In genomic region chr11:123253223-123253622, GRCh38 we compare ENCODE assay signal across 26 cellular contexts. TPM values are rescaled to one million over a fixed set of nuclear protein-coding genes. Genes with fewer than 3 reads are reported as not detected.
"Had no signal": no experiment of that assay in that cellular context is flagged by ENCODE, and none has a peak within 500 bp of the region (broad histone marks: within the 10 kb centered on the region; RNA-seq: fewer than 3 reads in every experiment).

No MANE protein-coding gene starts in this region.

- H3K27ac ChIP-seq: epithelial cell of prostate, gastrocnemius medialis, left ventricle myocardium inferior, lower lobe of right lung, neural progenitor cell, pancreas, right atrium auricular region, sigmoid colon, skin epidermis, suprapubic skin, thyroid gland had no signal

- H3K9me3 Mint-ChIP-seq: dendritic cell treated with granulocyte-macrophage colony-stimulating factor and Interleukin-4, amounts not matched to agents 40 ng/mL and 50 ng/mL, for 4 days; effector memory CD8-positive, alpha-beta T cell; memory B cell; mesothelial cell of epicardium; natural killer cell treated with Interleukin-12 subunit alpha and Interleukin-12 subunit beta and Interleukin-15 and Interleukin-18, amount 100 ng/mL, for 72 hours; type B pancreatic cell had no signal

- H3K4me1 ChIP-seq: left ventricle myocardium inferior, lower lobe of right lung, pancreas, right atrium auricular region, suprapubic skin had no signal

- H3K4me3 Mint-ChIP-seq: dendritic cell treated with granulocyte-macrophage colony-stimulating factor and Interleukin-4, amounts not matched to agents 40 ng/mL and 50 ng/mL, for 4 days; effector memory CD8-positive, alpha-beta T cell; immature natural killer cell; memory B cell; mesothelial cell of epicardium; natural killer cell treated with Interleukin-12 subunit alpha and Interleukin-12 subunit beta and Interleukin-15 and Interleukin-18, amount 100 ng/mL, for 72 hours; neural progenitor cell; type B pancreatic cell had no signal

- H3K4me1 Mint-ChIP-seq: immature natural killer cell, memory B cell had no signal

- DNase-seq: effector memory CD8-positive, alpha-beta T cell; gastrocnemius medialis; immature natural killer cell; left cardiac atrium; left ventricle myocardium inferior; lower lobe of right lung; occipital lobe; pancreas; sigmoid colon; stimulated activated CD4-positive, alpha-beta T cell treated with anti-CD3 and anti-CD28 coated beads, Interleukin-12 subunit alpha, Interleukin-12 subunit beta, amount 100 ng/mL, for 4 hours; stimulated activated naive CD4-positive, alpha-beta T cell treated with Interleukin-2 at 50 U/mL for 16 hours; thyroid gland had no signal

- ATAC-seq: effector memory CD8-positive, alpha-beta T cell; lower lobe of right lung; natural killer cell treated with Interleukin-12 subunit alpha and Interleukin-12 subunit beta and Interleukin-15 and Interleukin-18, amount 100 ng/mL, for 72 hours; pancreas had no signal

- H3K27ac Mint-ChIP-seq: dendritic cell treated with granulocyte-macrophage colony-stimulating factor and Interleukin-4, amounts not matched to agents 40 ng/mL and 50 ng/mL, for 4 days; effector memory CD8-positive, alpha-beta T cell; immature natural killer cell; memory B cell; mesothelial cell of epicardium; natural killer cell treated with Interleukin-12 subunit alpha and Interleukin-12 subunit beta and Interleukin-15 and Interleukin-18, amount 100 ng/mL, for 72 hours; neural progenitor cell; type B pancreatic cell had no signal

- FAIRE-seq: colon, keratinocyte, pancreas, urothelium cell line had no signal

- H3K9ac ChIP-seq: neural progenitor cell had no signal

- H3K9me3 ChIP-seq: esophagus muscularis mucosa, gastrocnemius medialis, left ventricle myocardium inferior, lower lobe of right lung, pancreas, right atrium auricular region, sigmoid colon, suprapubic skin, thyroid gland had no signal

- H3K4me3 ChIP-seq: esophagus muscularis mucosa, gastrocnemius medialis, left ventricle myocardium inferior, lower lobe of right lung, neural progenitor cell, pancreas, right atrium auricular region, sigmoid colon, skin epidermis, suprapubic skin, thyroid gland had no signal

- H3K36me3 ChIP-seq: esophagus muscularis mucosa, gastrocnemius medialis, left ventricle myocardium inferior, lower lobe of right lung, neural progenitor cell, pancreas, right atrium auricular region, sigmoid colon, suprapubic skin, thyroid gland had no signal

- H3K36me3 Mint-ChIP-seq: immature natural killer cell; memory B cell; mesothelial cell of epicardium; natural killer cell treated with Interleukin-12 subunit alpha and Interleukin-12 subunit beta and Interleukin-15 and Interleukin-18, amount 100 ng/mL, for 72 hours; neural progenitor cell; type B pancreatic cell had no signal

RNA-seq across cellular contexts. Expression of gene CLMP, which starts 58.2 kb away (rescaled TPM):
- total RNA-seq: natural killer cell treated with Interleukin-12 subunit alpha and Interleukin-12 subunit beta and Interleukin-15 and Interleukin-18, amount 100 ng/mL, for 72 hours had no signal
